In genomic region chr1:248380854-248381253, GRCh38 we compare ENCODE assay signal across 39 cellular contexts. TPM values are rescaled to one million over a fixed set of nuclear protein-coding genes. Genes with fewer than 3 reads are reported as not detected.
"Had no signal": no experiment of that assay in that cellular context is flagged by ENCODE, and none has a peak within 500 bp of the region (broad histone marks: within the 10 kb centered on the region; RNA-seq: fewer than 3 reads in every experiment).

No MANE protein-coding gene starts in this region.

- H3K27me3 ChIP-seq: MG63 had no signal

- H3K9me3 ChIP-seq: MG63 had no signal

- DNase-seq: Karpas-422, Kasumi-1, MG63, MM.1S, MV-4-11, NCI-H1048, NCI-H1092, NCI-H1092 treated with DMSO at 0.1 percent for 48 hours, NCI-H1105, NCI-H1105 treated with DMSO at 0.1 percent for 48 hours, NCI-H1417, NCI-H1417 treated with DMSO at 0.1 percent for 48 hours, NCI-H1436, NCI-H1436 treated with DMSO at 0.1 percent for 48 hours, NCI-H146, NCI-H1694, NCI-H1694 treated with DMSO at 0.1 percent for 48 hours, NCI-H187, NCI-H187 treated with DMSO at 0.1 percent for 48 hours, NCI-H1930, NCI-H2029, NCI-H2029 treated with DMSO at 0.1 percent for 48 hours, NCI-H2081, NCI-H2081 treated with DMSO at 0.1 percent for 48 hours, NCI-H2107, NCI-H2171, NCI-H2171 treated with DMSO at 0.1 percent for 48 hours, NCI-H2227 treated with DMSO at 0.1 percent for 48 hours, NCI-H226, NCI-H345, NCI-H446, NCI-H446 treated with DMSO at 0.1 percent for 48 hours, NCI-H510A, NCI-H510A treated with DMSO at 0.1 percent for 48 hours, NCI-H524 had no signal

- H3K36me3 ChIP-seq: MG63 had no signal

- H3K4me3 ChIP-seq: MG63 had no signal

RNA-seq across cellular contexts. Expression of gene OR2T6, which starts 5.3 kb away (rescaled TPM):
- total RNA-seq: LHCN-M2, M059J, MCF 10A, NCI-H460 had no signal

RNA-seq across cellular contexts. Expression of gene OR2T4, which starts 19.4 kb away (rescaled TPM):
- total RNA-seq: LHCN-M2, M059J, MCF 10A, NCI-H460 had no signal

RNA-seq across cellular contexts. Expression of gene OR2T1, which starts 22.0 kb away (rescaled TPM):
- total RNA-seq: LHCN-M2, M059J, MCF 10A, NCI-H460 had no signal

RNA-seq across cellular contexts. Expression of gene OR14C36, which starts 32.3 kb away (rescaled TPM):
- total RNA-seq: LHCN-M2, M059J, MCF 10A, NCI-H460 had no signal

RNA-seq across cellular contexts. Expression of gene OR2M7, which starts 56.5 kb away (rescaled TPM):
- total RNA-seq: LHCN-M2, M059J, MCF 10A, NCI-H460 had no signal
